Comparison of ENCODE assay signal across 1 cellular context in the genomic region with DNA sequence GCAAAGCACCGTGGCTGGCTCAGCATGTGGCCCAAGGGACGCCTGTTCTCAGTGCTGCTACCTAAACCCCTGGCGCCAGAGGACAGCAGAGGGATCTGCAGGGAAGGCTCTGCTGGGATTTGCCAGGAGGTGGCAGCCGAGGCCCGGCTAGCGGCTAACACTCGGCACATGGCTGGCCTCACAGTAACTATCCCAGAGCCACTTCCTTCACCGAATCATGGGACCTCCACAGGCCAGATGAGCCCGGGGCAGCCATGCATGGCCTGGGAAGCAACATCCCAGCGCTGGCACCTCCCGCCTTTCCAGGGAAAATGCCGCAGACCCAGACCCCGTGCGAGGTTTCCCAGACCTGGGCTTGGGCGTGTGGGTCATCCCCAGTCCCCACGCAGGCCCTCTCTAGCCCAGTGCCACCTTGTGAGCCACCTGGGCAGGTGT.
TF ChIP-seq lines count a peak whose summit lies in the region.

No MANE protein-coding gene starts in this region.

TF ChIP-seq in HepG2, 621 proteins besides CTCF, POLR2A, EP300 and RAD21 (continued from another document):
- TF ChIP-seq XRCC5 (optimal IDR thresholded peaks at IDR 0.05; ENCODE audit: low read length) (peak; percentile 88), ZNF180 (CRISPR knock-in tag; IDR thresholded peaks at IDR 0.05; ENCODE audit: borderline replicate concordance, low read depth) (no peak), ZNF552 (CRISPR knock-in tag; IDR thresholded peaks at IDR 0.05; ENCODE audit: borderline replicate concordance) (no peak)
- TF ChIP-seq, protein P1, sequence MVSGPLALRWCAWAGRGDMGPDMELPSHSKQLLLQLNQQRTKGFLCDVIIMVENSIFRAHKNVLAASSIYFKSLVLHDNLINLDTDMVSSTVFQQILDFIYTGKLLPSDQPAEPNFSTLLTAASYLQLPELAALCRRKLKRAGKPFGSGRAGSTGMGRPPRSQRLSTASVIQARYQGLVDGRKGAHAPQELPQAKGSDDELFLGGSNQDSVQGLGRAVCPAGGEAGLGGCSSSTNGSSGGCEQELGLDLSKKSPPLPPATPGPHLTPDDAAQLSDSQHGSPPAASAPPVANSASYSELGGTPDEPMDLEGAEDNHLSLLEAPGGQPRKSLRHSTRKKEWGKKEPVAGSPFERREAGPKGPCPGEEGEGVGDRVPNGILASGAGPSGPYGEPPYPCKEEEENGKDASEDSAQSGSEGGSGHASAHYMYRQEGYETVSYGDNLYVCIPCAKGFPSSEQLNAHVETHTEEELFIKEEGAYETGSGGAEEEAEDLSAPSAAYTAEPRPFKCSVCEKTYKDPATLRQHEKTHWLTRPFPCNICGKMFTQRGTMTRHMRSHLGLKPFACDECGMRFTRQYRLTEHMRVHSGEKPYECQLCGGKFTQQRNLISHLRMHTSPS (CRISPR knock-in tag; IDR thresholded peaks at IDR 0.05; ENCODE audit: low read depth) = peak; percentile 33; the same call in 1 of the 2 replicates
